8 cellular contexts compared by ENCODE assay signal in the genomic region with DNA sequence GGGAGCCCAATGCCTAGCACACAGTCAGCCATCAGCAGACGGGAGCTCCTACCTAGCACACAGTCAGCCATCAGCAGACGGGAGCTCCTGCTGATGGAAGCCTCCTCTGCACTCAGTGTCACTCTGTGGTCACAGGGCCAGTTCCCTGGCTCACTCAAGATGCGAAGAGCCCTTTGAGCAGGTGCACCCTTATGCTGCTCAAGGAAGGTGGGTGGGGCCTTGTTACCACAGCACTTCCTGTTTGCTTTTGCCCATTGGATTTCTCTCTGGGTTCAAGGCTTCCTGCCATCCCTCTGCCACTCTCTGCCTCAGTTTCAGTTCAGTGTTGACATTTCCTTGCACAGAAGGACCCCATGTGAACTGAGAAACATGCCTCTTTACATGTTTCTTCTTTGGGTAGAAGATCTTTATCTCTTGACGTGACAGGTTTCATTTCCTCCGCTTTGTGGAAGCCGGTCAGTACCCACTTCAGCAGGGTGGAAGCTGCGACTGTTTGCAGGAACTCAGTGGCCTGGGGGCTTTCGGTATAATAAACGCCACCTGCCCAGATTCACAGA. TPM values are rescaled to one million over a fixed set of nuclear protein-coding genes. Genes with fewer than 3 reads are reported as not detected.
DNase-seq lines count a peak whose midpoint lies in the region; ATAC-seq, FAIRE-seq and TF ChIP-seq lines count a peak whose summit lies in the region.

No MANE protein-coding gene starts in this region.

- FAIRE-seq in H1 (lab: Jason Lieb, UNC) = no peak

- H3K4ac ChIP-seq in H1 (replicated peaks; ENCODE audit: insufficient read length, low read depth, low read length) = no peak overlapping the region

- TF ChIP-seq RAD21 in H1 (IDR thresholded peaks at IDR 0.05 in 1 of 2, conservative IDR thresholded peaks at IDR 0.05 in 1 of 2; ENCODE audit: low read depth in 2 of 2, low read length in 2 of 2) = no peak

- no peak overlapping the region for H3K18ac ChIP-seq in H1 (ENCODE audit: extremely low read depth, low read length)

- H4K5ac ChIP-seq in H1 (ENCODE audit: insufficient read length, low read depth, low read length) = no peak overlapping the region

- H3K23ac ChIP-seq in H1 (ENCODE audit: insufficient read length) = no peak overlapping the region

- ATAC-seq in GM18868 (IDR thresholded peaks at IDR 0.05; ENCODE audit: unreplicated experiment) = peak; percentile 95
- peak; percentile 82 for ATAC-seq in HG02852 (IDR thresholded peaks at IDR 0.05; ENCODE audit: unreplicated experiment)
- ATAC-seq in body of pancreas = no peak

- intact Hi-C loops in body of pancreas (cut with DNase I) = no loop called here

- H3K27ac ChIP-seq in H1 (ENCODE audit: low read depth, low read length) = no peak overlapping the region
- H3K27ac ChIP-seq in body of pancreas = no peak overlapping the region

- TF ChIP-seq CTCF in H1 (IDR thresholded peaks at IDR 0.05; ENCODE audit: control extremely low read depth in 1 of 3, insufficient read depth in 1 of 3, low read depth in 1 of 3, low read length in 3 of 3) (no peak), body of pancreas (IDR thresholded peaks at IDR 0.05) (no peak)

- no peak for TF ChIP-seq EP300 in H1 (IDR thresholded peaks at IDR 0.05; ENCODE audit: borderline replicate concordance in 1 of 2, low read depth in 2 of 2, low read length in 2 of 2)

- no peak overlapping the region for H2BK15ac ChIP-seq in H1 (ENCODE audit: low read length)

- POLR2A ChIA-PET in H1 (lab: Charles Lee; ENCODE audit: partially characterized antibody) = no interaction called here

- H3K14ac ChIP-seq in H1 (ENCODE audit: insufficient read length) = no peak overlapping the region

- CTCF ChIA-PET in H1 (lab: Charles Lee; ENCODE audit: partially characterized antibody) = interaction anchor here (1.1 to 1.8 kb wide), 4 partner anchors 12 to 279 kb away, joined by 3 to 6 read pairs (median 4); a partner anchor contains a TSS

- peaks cover 17 to 47% of the 10 kb centered on the region in 2 experiments for H4K20me1 ChIP-seq in H1 (replicated peaks in 1 of 2; ENCODE audit: control insufficient read depth in 1 of 2, insufficient read depth in 2 of 2, low read length in 2 of 2)

- H3K36me3 ChIP-seq in H1 (ENCODE audit: control insufficient read depth in 2 of 4, insufficient read depth in 4 of 4, low read length in 3 of 4) = peaks cover 20 to 78% (median 57%) of the 10 kb centered on the region in 4 experiments
- no peaks in the 10 kb centered on the region for H3K36me3 ChIP-seq in body of pancreas (replicated peaks in 1 of 2; ENCODE audit: insufficient read depth in 1 of 2, low read depth in 2 of 2)

- H2BK5ac ChIP-seq in H1 (ENCODE audit: low read depth, low read length) = peak overlapping the region; percentile 25; the same call in 1 of the 2 replicates

- no peak overlapping the region for H4K91ac ChIP-seq in H1 (replicated peaks; ENCODE audit: insufficient read length, low read length)

- no peaks in the 10 kb centered on the region for H3K23me2 ChIP-seq in H1 (ENCODE audit: low read depth, low read length)

- H3K4me1 ChIP-seq in H1 (replicated peaks in 1 of 4; ENCODE audit: control insufficient read depth in 3 of 4, insufficient read depth in 4 of 4, low read length in 3 of 4) (peaks cover 0 to 4% (median 0%) of the 10 kb centered on the region in 4 experiments; a peak in 1 of 7 replicates), body of pancreas (peaks cover 13% of the 10 kb centered on the region)

- no peak overlapping the region for H4K8ac ChIP-seq in H1 (ENCODE audit: extremely low read depth, insufficient read depth, low read length)

- H2BK20ac ChIP-seq in H1 (ENCODE audit: low read length) = no peak overlapping the region

- H2BK12ac ChIP-seq in H1 (ENCODE audit: low read depth, low read length) = no peak overlapping the region

- DNase-seq in RPMI8226 = peak; percentile 87
- no peak for DNase-seq in H1 (ENCODE audit: low read depth in 1 of 2, low spot score in 2 of 2)
- DNase-seq in body of pancreas = no peak
- no peak for DNase-seq in cerebellar cortex (ENCODE audit: low spot score)
- no peak for DNase-seq in LoVo (ENCODE audit: low spot score)
- no peak for DNase-seq in NCI-H2029 treated with DMSO at 0.1 percent for 48 hours (lab: John Stamatoyannopoulos, UW)

- peaks cover 41% of the 10 kb centered on the region for H3K79me1 ChIP-seq in H1 (ENCODE audit: low read depth, low read length)

- no peak overlapping the region for H3K4me2 ChIP-seq in H1 (ENCODE audit: insufficient read depth in 1 of 2, low read depth in 2 of 2, low read length in 2 of 2)

- H3K9me3 ChIP-seq in H1 (ENCODE audit: insufficient read depth in 2 of 2, low read depth in 1 of 2, low read length in 1 of 2) (no peaks in the 10 kb centered on the region), body of pancreas (no peaks in the 10 kb centered on the region)

- no peak overlapping the region for H2BK120ac ChIP-seq in H1 (replicated peaks; ENCODE audit: low read depth, low read length)

- H3K56ac ChIP-seq in H1 (replicated peaks; ENCODE audit: insufficient read length, low read depth, low read length) = no peak overlapping the region

- H3K4me3 ChIP-seq in H1 (ENCODE audit: extremely low read depth in 1 of 4, insufficient read depth in 2 of 4, low read depth in 3 of 4, low read length in 4 of 4) (no peak overlapping the region), body of pancreas (no peak overlapping the region)

- H3K27me3 ChIP-seq in H1 (replicated peaks in 1 of 4; ENCODE audit: control insufficient read depth in 3 of 4, extremely low read depth in 1 of 4, insufficient read depth in 3 of 4, low read length in 3 of 4) = no peaks in the 10 kb centered on the region
- no peaks in the 10 kb centered on the region for H3K27me3 ChIP-seq in body of pancreas

- no peak overlapping the region for H2AK5ac ChIP-seq in H1 (ENCODE audit: low read depth, low read length)

- no peak for TF ChIP-seq POLR2A in H1 (IDR thresholded peaks at IDR 0.05; ENCODE audit: control extremely low read depth in 1 of 2, low read depth in 2 of 2, low read length in 2 of 2)
- no peak for TF ChIP-seq POLR2A in body of pancreas (IDR thresholded peaks at IDR 0.05)

- no peak overlapping the region for H3K9ac ChIP-seq in H1 (replicated peaks in 1 of 4; ENCODE audit: extremely low read depth in 1 of 4, low read depth in 3 of 4, low read length in 3 of 4)

- 87% methylated on average over 9 of the region's 9 CpGs; no CpG with 5 or more reads in 1 of the 2 experiments for WGBS in H1 (ENCODE audit: extremely low coverage in 1 of 2, insufficient coverage in 1 of 2, insufficient read length in 1 of 2, insufficient replicate concordance in 2 of 2, low coverage in 1 of 2, low lambda C conversion rate in 2 of 2, missing lambda C conversion rate in 1 of 2), 2 experiments
- WGBS in body of pancreas, 2 donors = 63 to 86% methylated on average over 8 to 9 of the region's 9 CpGs

- peaks cover 13 to 100% of the 10 kb centered on the region in 2 experiments; a peak in 3 of 4 replicates for H3K79me2 ChIP-seq in H1 (ENCODE audit: control insufficient read depth in 1 of 2, insufficient read depth in 2 of 2, low read length in 2 of 2)

- no peak overlapping the region for H2AFZ ChIP-seq in H1 (ENCODE audit: low read length)

TF ChIP-seq in H1, 55 proteins besides CTCF, POLR2A, EP300 and RAD21:
- TF ChIP-seq HDAC6 (IDR thresholded peaks at IDR 0.05; ENCODE audit: low read depth, low read length) = no peak
- no peak for TF ChIP-seq SIRT6 (IDR thresholded peaks at IDR 0.05; ENCODE audit: low read length)
- TF ChIP-seq KDM1A (IDR thresholded peaks at IDR 0.05; ENCODE audit: borderline replicate concordance, low read length) = no peak
- TF ChIP-seq SAP30 (IDR thresholded peaks at IDR 0.05; ENCODE audit: insufficient read depth, insufficient replicate concordance, low read length) = no peak
- TF ChIP-seq EGR1 (IDR thresholded peaks at IDR 0.05; ENCODE audit: borderline replicate concordance, low read depth, low read length) = no peak
- TF ChIP-seq, protein P1, sequence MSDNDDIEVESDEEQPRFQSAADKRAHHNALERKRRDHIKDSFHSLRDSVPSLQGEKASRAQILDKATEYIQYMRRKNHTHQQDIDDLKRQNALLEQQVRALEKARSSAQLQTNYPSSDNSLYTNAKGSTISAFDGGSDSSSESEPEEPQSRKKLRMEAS (IDR thresholded peaks at IDR 0.05) = no peak

RNA-seq across cellular contexts. Expression of a gene that starts 11.6 kb away (rescaled TPM):
- 57.0 and 57.3 TPM in 2 replicates for total RNA-seq in H1 (2021; fragmentation: NEBNext Ultra II Directional; extraction: Animal tissue kit (Norgen Biotek cat#: 25700))
- polyA plus RNA-seq in H1 (2011; rRNA removed) = 40.8 and 55.1 TPM in 2 replicates
- 53.2 TPM for polyA plus RNA-seq in H1 (2011; cell fraction: cytosol; rRNA removed)
- 51.6 TPM for polyA plus RNA-seq in H1 (2011; cell fraction: nucleus; rRNA removed)
- 55.5 to 79.9 TPM (median 61.3 TPM) in 4 replicates for polyA plus RNA-seq in H1 (2012, experiment 1 of 2)
- 17.4 TPM for polyA plus RNA-seq in H1 (2012, experiment 2 of 2)
- 70.6 TPM for polyA plus RNA-seq in H1 (2013, experiment 1 of 2)
- polyA plus RNA-seq in H1 (2013, experiment 2 of 2) = 72.8 TPM
- polyA minus RNA-seq in H1 (2011; rRNA and poly(A)+ RNA removed) = 47.1 and 52.7 TPM in 2 replicates
- 51.4 TPM for polyA minus RNA-seq in H1 (2011; cell fraction: cytosol; rRNA and poly(A)+ RNA removed)
- 65.9 TPM for polyA minus RNA-seq in H1 (2011; cell fraction: nucleus; rRNA and poly(A)+ RNA removed)
- 10 to 100 TPM; 49.3 to 99.2 TPM for total RNA-seq in body of pancreas
